ENCODE assay signal across 1 cellular context in genomic region chr5:107796797-107797196, GRCh38.
TF ChIP-seq lines count a peak whose summit lies in the region.

No MANE protein-coding gene starts in this region.

TF ChIP-seq in GM23338, 12 proteins besides CTCF, POLR2A, EP300 and RAD21 (continued from another document):
- TF ChIP-seq REST (IDR thresholded peaks at IDR 0.05; ENCODE audit: unreplicated experiment) (no peak), POLR2AphosphoS5 (IDR thresholded peaks at IDR 0.05; ENCODE audit: low read depth) (no peak), ETS1 (IDR thresholded peaks at IDR 0.05) (no peak)
